Comparison of ENCODE assay signal across 11 cellular contexts in genomic region chr2:105827351-105828096, GRCh38.
DNase-seq lines count a peak whose midpoint lies in the region; ATAC-seq, FAIRE-seq and TF ChIP-seq lines count a peak whose summit lies in the region.
"Had no signal": no experiment of that assay in that cellular context is flagged by ENCODE, and none has a peak within 500 bp of the region (broad histone marks: within the 10 kb centered on the region; RNA-seq: fewer than 3 reads in every experiment).

No MANE protein-coding gene starts in this region.

- intact Hi-C loops in activated naive CD4-positive, alpha-beta T cell treated with anti-CD3 and anti-CD28 coated beads for 36 hours (cut with micrococcal nuclease): loop anchor here (1.0 kb wide), 1 partner anchor 10 kb away; no protein-coding TSS in a partner anchor
- intact Hi-C loops in GM12878 (cut with micrococcal nuclease; ENCODE audit: unreplicated experiment) (no loop called here), sigmoid colon (cut with DNase I) (no loop called here)

- TF ChIP-seq POLR2A in NB4 (IDR thresholded peaks at IDR 0.05; ENCODE audit: extremely low read depth, insufficient read length) (no peak), GM12878 (IDR thresholded peaks at IDR 0.05; ENCODE audit: low read depth, low read length) (no peak), sigmoid colon (IDR thresholded peaks at IDR 0.05) (no peak)

- H2AFZ ChIP-seq in GM12878 (ENCODE audit: control insufficient read depth, low read depth, low read length): no peak overlapping the region

- H3K27me3 ChIP-seq in GM12878 (replicated peaks in 1 of 2; ENCODE audit: control insufficient read depth in 2 of 2, insufficient read depth in 2 of 2, low read length in 1 of 2) (no peaks in the 10 kb centered on the region), sigmoid colon (no peaks in the 10 kb centered on the region)

- H3K9ac ChIP-seq in GM12878 (ENCODE audit: control insufficient read depth, insufficient read depth, low read length): no peak overlapping the region

- SMC1A ChIA-PET in GM12878 (lab: Charles Lee; ENCODE audit: uncharacterized antibody, unreplicated experiment): interaction anchor here (0.7 to 2.0 kb wide), 7 partner anchors 14 to 81 kb away, joined by 3 to 10 read pairs (median 4); no protein-coding TSS in a partner anchor

- ATAC-seq in GM12878: peak; percentile 76

- H3K36me3 ChIP-seq in GM12878 (ENCODE audit: control insufficient read depth in 2 of 2, insufficient read depth in 2 of 2, low read length in 1 of 2) (no peaks in the 10 kb centered on the region), sigmoid colon (no peaks in the 10 kb centered on the region)

- FAIRE-seq in GM12878 (lab: Jason Lieb, UNC): peak; percentile 57

- no peak for TF ChIP-seq EP300 in GM12878 (IDR thresholded peaks at IDR 0.05; ENCODE audit: borderline replicate concordance in 1 of 2, control insufficient read depth in 1 of 2, low read depth in 2 of 2, low read length in 2 of 2)
- no peak for TF ChIP-seq EP300 in sigmoid colon (IDR thresholded peaks at IDR 0.05)

- no peak for TF ChIP-seq RAD21 in GM12878 (IDR thresholded peaks at IDR 0.05; ENCODE audit: insufficient read depth, low read depth, low read length)

- BruUV-seq in GM12878 (replicated peaks; lab: Mats Ljungman, UMichigan): no TSS peak

- CTCF ChIA-PET in activated naive CD4-positive, alpha-beta T cell treated with anti-CD3 and anti-CD28 coated beads for 36 hours (lab: Charles Lee): interaction anchor here (0.6 kb wide), 1 partner anchor 121 kb away, joined by 3 read pairs; no protein-coding TSS in a partner anchor
- CTCF ChIA-PET in GM12878 (lab: Yijun Ruan, JAX): interaction anchor here (1.0 kb wide), 1 partner anchor 28 kb away, joined by 3 read pairs; no protein-coding TSS in a partner anchor

- H3K9me3 ChIP-seq in GM12878 (replicated peaks; ENCODE audit: control insufficient read depth, insufficient read depth, low read length): peaks cover 3% of the 10 kb centered on the region; the same call in 2 of the 3 replicates
- H3K9me3 ChIP-seq in sigmoid colon: no peaks in the 10 kb centered on the region

- peaks cover 4% of the 10 kb centered on the region for H3K79me2 ChIP-seq in GM12878 (ENCODE audit: control insufficient read depth, insufficient read depth, low read length)

- H3K4me1 ChIP-seq in GM12878 (ENCODE audit: control insufficient read depth, insufficient read depth, low read length) (0 out of 2 replicates have a peak, but pooled peaks cover 4% of the 10 kb centered on the region), sigmoid colon (peaks cover 0 to 14% (median 10%) of the 10 kb centered on the region in 4 donors)

- H3K27ac ChIP-seq in GM12878 (ENCODE audit: control insufficient read depth, insufficient read depth) (no peak overlapping the region), sigmoid colon (no peak overlapping the region)

- H3K4me1 Mint-ChIP-seq in activated naive CD4-positive, alpha-beta T cell treated with anti-CD3 and anti-CD28 coated beads for 36 hours (ENCODE audit: low read depth): peaks cover 72% of the 10 kb centered on the region
- H3K4me1 Mint-ChIP-seq in type B pancreatic cell (ENCODE audit: unreplicated experiment): peaks cover 37% of the 10 kb centered on the region
- no peaks in the 10 kb centered on the region for H3K4me1 Mint-ChIP-seq in HFFc6 (ENCODE audit: low read depth)

- H3K4me3 ChIP-seq in NB4 (ENCODE audit: low read depth, low read length) (no peak overlapping the region), GM12878 (no peak overlapping the region), sigmoid colon (no peak overlapping the region)

- H4K20me1 ChIP-seq in GM12878 (ENCODE audit: control insufficient read depth, insufficient read depth): no peaks in the 10 kb centered on the region

- POLR2A ChIA-PET in GM12878 (lab: Charles Lee): no interaction called here

- no peak for TF ChIP-seq CTCF in NB4 (IDR thresholded peaks at IDR 0.05; ENCODE audit: low read depth, low read length)
- TF ChIP-seq CTCF in GM12878 (IDR thresholded peaks at IDR 0.05 in 2 of 3, conservative IDR thresholded peaks at IDR 0.05 in 1 of 3; ENCODE audit: control insufficient read depth in 2 of 3, extremely low read depth in 1 of 3, insufficient read depth in 1 of 3, low read depth in 3 of 3, low read length in 3 of 3): no peak
- no peak for TF ChIP-seq CTCF in type B pancreatic cell (conservative IDR thresholded peaks at IDR 0.05)
- no peak for TF ChIP-seq CTCF in HFFc6 (IDR thresholded peaks at IDR 0.05)
- TF ChIP-seq CTCF in sigmoid colon (IDR thresholded peaks at IDR 0.05): no peak

- no peak overlapping the region for H3K4me2 ChIP-seq in GM12878 (ENCODE audit: control insufficient read depth, insufficient read depth)

- in situ Hi-C loops in GM12878 (cut with MboI): no loop called here

- RAD21 ChIA-PET in GM12878 (lab: Charles Lee; ENCODE audit: unreplicated experiment): interaction anchor here (1.2 kb wide), 1 partner anchor 69 kb away, joined by 3 read pairs; no protein-coding TSS in a partner anchor

- 50% methylated on average over 1 of the region's 1 CpG for WGBS in GM12878 (ENCODE audit: insufficient coverage, insufficient replicate concordance, low lambda C conversion rate, missing lambda C conversion rate)
- 46 to 60% methylated on average over 1 of the region's 1 CpG for WGBS in sigmoid colon, 2 donors

- H3K4me3 Mint-ChIP-seq in activated naive CD4-positive, alpha-beta T cell treated with anti-CD3 and anti-CD28 coated beads for 36 hours: no peak overlapping the region
- H3K4me3 Mint-ChIP-seq in type B pancreatic cell (no peak overlapping the region), HFFc6 (no peak overlapping the region)

- peaks cover 69% of the 10 kb centered on the region for H3K36me3 Mint-ChIP-seq in activated naive CD4-positive, alpha-beta T cell treated with anti-CD3 and anti-CD28 coated beads for 36 hours (ENCODE audit: low read depth)
- peaks cover 69% of the 10 kb centered on the region for H3K36me3 Mint-ChIP-seq in type B pancreatic cell
- peaks cover 18% of the 10 kb centered on the region for H3K36me3 Mint-ChIP-seq in HFFc6 (ENCODE audit: low read depth)

- H3K27me3 Mint-ChIP-seq in activated naive CD4-positive, alpha-beta T cell treated with anti-CD3 and anti-CD28 coated beads for 36 hours (ENCODE audit: low read depth): no peaks in the 10 kb centered on the region
- no peaks in the 10 kb centered on the region for H3K27me3 Mint-ChIP-seq in type B pancreatic cell
- H3K27me3 Mint-ChIP-seq in HFFc6 (ENCODE audit: insufficient read depth): no peaks in the 10 kb centered on the region

- no peak for DNase-seq in activated naive CD4-positive, alpha-beta T cell treated with anti-CD3 and anti-CD28 coated beads for 36 hours
- DNase-seq in activated naive CD4-positive, alpha-beta T cell treated with anti-CD3 and anti-CD28 coated beads, Interleukin-2, amount 50 U/mL, for 16 hours: no peak
- DNase-seq in NB4 (ENCODE audit: low read depth): peak; percentile 85
- DNase-seq in GM12878 (ENCODE audit: low read depth, low spot score): no peak
- DNase-seq in type B pancreatic cell (ENCODE audit: extremely low spot score, unreplicated experiment): no peak
- no peak for DNase-seq in HFFc6
- DNase-seq in NCI-H187 (lab: John Stamatoyannopoulos, UW): no peak
- no peak for DNase-seq in sigmoid colon
- DNase-seq: activated CD8-positive, alpha-beta memory T cell treated with anti-CD3 and anti-CD28 coated beads for 24 hours; NCI-H2029; SHP77 had no signal

- peaks cover 15% of the 10 kb centered on the region for H3K9me3 Mint-ChIP-seq in activated naive CD4-positive, alpha-beta T cell treated with anti-CD3 and anti-CD28 coated beads for 36 hours
- H3K9me3 Mint-ChIP-seq in type B pancreatic cell: peaks cover 21% of the 10 kb centered on the region
- H3K9me3 Mint-ChIP-seq in HFFc6: peaks cover 11% of the 10 kb centered on the region

- H3K27ac Mint-ChIP-seq in activated naive CD4-positive, alpha-beta T cell treated with anti-CD3 and anti-CD28 coated beads for 36 hours: peak overlapping the region; percentile 83
- H3K27ac Mint-ChIP-seq in type B pancreatic cell (peak overlapping the region; percentile 79), HFFc6 (no peak overlapping the region)

TF ChIP-seq in GM12878, 131 proteins besides CTCF, POLR2A, EP300 and RAD21:
- peak; percentile 84 for TF ChIP-seq PKNOX1 (IDR thresholded peaks at IDR 0.05)
- 0 out of 2 replicates have a peak, but pooled peaks have one; percentile 39 for TF ChIP-seq CREM (IDR thresholded peaks at IDR 0.05; ENCODE audit: low read depth)
- no peak for TF ChIP-seq GABPA (IDR thresholded peaks at IDR 0.05; ENCODE audit: low read depth)
- TF ChIP-seq RUNX3 (IDR thresholded peaks at IDR 0.05; ENCODE audit: low read length): peak; percentile 29; the same call in 1 of the 2 replicates
- TF ChIP-seq CREB1 (IDR thresholded peaks at IDR 0.05; ENCODE audit: low read depth): peak; percentile 86
